4 cellular contexts compared by ENCODE assay signal in the genomic region with DNA sequence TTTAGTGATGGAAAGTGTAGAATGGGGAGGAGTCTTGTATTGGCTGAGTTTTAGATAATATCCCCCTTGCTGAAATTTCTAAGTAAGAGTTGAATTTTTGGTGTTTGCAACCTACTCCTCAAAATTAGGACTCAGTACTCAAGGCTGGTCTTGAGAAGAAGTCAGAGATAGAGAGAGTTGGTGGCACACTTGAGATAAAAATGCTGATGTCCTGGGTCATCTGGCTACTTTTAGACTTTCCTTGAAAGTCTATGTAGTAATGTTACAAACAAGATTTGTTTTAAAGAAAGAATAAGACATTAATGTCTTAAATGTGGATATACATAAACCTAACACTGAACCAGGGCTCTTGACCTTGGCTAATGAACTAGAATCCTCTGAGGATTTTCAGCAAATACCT.
"Had no signal": no experiment of that assay in that cellular context is flagged by ENCODE, and none has a peak within 500 bp of the region (broad histone marks: within the 10 kb centered on the region; RNA-seq: fewer than 3 reads in every experiment).

No MANE protein-coding gene starts in this region.

- H3K27ac ChIP-seq: GM23248 had no signal

- H3K4me3 ChIP-seq: GM23248 had no signal

- DNase-seq: GM23248, H9, HCEC 1CT, IMR-90 had no signal
